ENCODE assay signal across 11 cellular contexts in genomic region chr17:74971069-74971841, GRCh38. TPM values are rescaled to one million over a fixed set of nuclear protein-coding genes. Genes with fewer than 3 reads are reported as not detected.
A peak's percentile ranks its signal among the peaks of the same experiment; 100 is the strongest.
DNase-seq lines count a peak whose midpoint lies in the region; ATAC-seq and TF ChIP-seq lines count a peak whose summit lies in the region.
"Had no signal": no experiment of that assay in that cellular context is flagged by ENCODE, and none has a peak within 500 bp of the region (broad histone marks: within the 10 kb centered on the region; RNA-seq: fewer than 3 reads in every experiment).

No MANE protein-coding gene starts in this region.

- peaks cover 18% of the 10 kb centered on the region for H3K27me3 Mint-ChIP-seq in stimulated activated naive CD8-positive, alpha-beta T cell treated with anti-CD3 and anti-CD28 coated beads, Interleukin-15, Interleukin-2, amounts not matched to agents 100 ng/mL and 50 ng/mL, for 24 hours
- peaks cover 83% of the 10 kb centered on the region for H3K27me3 Mint-ChIP-seq in nephron progenitor cell (ENCODE audit: low read depth, poor library complexity)

- DNase-seq in stimulated activated naive CD8-positive, alpha-beta T cell treated with anti-CD3 and anti-CD28 coated beads, Interleukin-15, Interleukin-2, amounts not matched to agents 100 U/mL and 50 U/mL, for 24 hours = no peak
- DNase-seq in ecto neural progenitor cell (ENCODE audit: low spot score) (peak; percentile 45), nephron progenitor cell (no peak), kidney glomerular epithelial cell (lab: John Stamatoyannopoulos, UW) (no peak), foreskin fibroblast (no peak)
- DNase-seq: activated CD4-positive, CD25-positive, alpha-beta regulatory T cell treated with anti-CD3 and anti-CD28 coated beads, Interleukin-2, amount 50 U/mL, for 72 hours; NCI-H226 had no signal

- no peak overlapping the region for H3K27ac Mint-ChIP-seq in stimulated activated naive CD8-positive, alpha-beta T cell treated with anti-CD3 and anti-CD28 coated beads, Interleukin-15, Interleukin-2, amounts not matched to agents 100 ng/mL and 50 ng/mL, for 24 hours
- H3K27ac Mint-ChIP-seq in nephron progenitor cell = no peak overlapping the region

- no peaks in the 10 kb centered on the region for H3K9me3 Mint-ChIP-seq in stimulated activated naive CD8-positive, alpha-beta T cell treated with anti-CD3 and anti-CD28 coated beads, Interleukin-15, Interleukin-2, amounts not matched to agents 100 ng/mL and 50 ng/mL, for 24 hours
- H3K9me3 Mint-ChIP-seq in nephron progenitor cell = no peaks in the 10 kb centered on the region

- peak overlapping the region; percentile 35 for H3K4me3 Mint-ChIP-seq in stimulated activated naive CD8-positive, alpha-beta T cell treated with anti-CD3 and anti-CD28 coated beads, Interleukin-15, Interleukin-2, amounts not matched to agents 100 ng/mL and 50 ng/mL, for 24 hours
- H3K4me3 Mint-ChIP-seq in nephron progenitor cell = peak overlapping the region; percentile 69

- H3K4me3 ChIP-seq in foreskin fibroblast (ENCODE audit: low read depth in 1 of 2, low read length in 2 of 2) = no peak overlapping the region

- ATAC-seq in stimulated activated naive CD8-positive, alpha-beta T cell treated with anti-CD3 and anti-CD28 coated beads, Interleukin-15, Interleukin-2, amounts not matched to agents 100 U/mL and 50 U/mL, for 24 hours = no peak
- ATAC-seq in HG03460 (IDR thresholded peaks at IDR 0.05; ENCODE audit: unreplicated experiment) (no peak), esophagus mucosa (no peak)

- H3K36me3 Mint-ChIP-seq in stimulated activated naive CD8-positive, alpha-beta T cell treated with anti-CD3 and anti-CD28 coated beads, Interleukin-15, Interleukin-2, amounts not matched to agents 100 ng/mL and 50 ng/mL, for 24 hours (ENCODE audit: low read depth) = no peaks in the 10 kb centered on the region
- no peaks in the 10 kb centered on the region for H3K36me3 Mint-ChIP-seq in nephron progenitor cell (ENCODE audit: low read depth)

- peaks cover 5% of the 10 kb centered on the region for H3K4me1 Mint-ChIP-seq in stimulated activated naive CD8-positive, alpha-beta T cell treated with anti-CD3 and anti-CD28 coated beads, Interleukin-15, Interleukin-2, amounts not matched to agents 100 ng/mL and 50 ng/mL, for 24 hours (ENCODE audit: low read depth)
- peaks cover 6% of the 10 kb centered on the region for H3K4me1 Mint-ChIP-seq in nephron progenitor cell

- TF ChIP-seq CTCF in nephron progenitor cell (IDR thresholded peaks at IDR 0.05) = no peak
- no peak for TF ChIP-seq CTCF in foreskin fibroblast (IDR thresholded peaks at IDR 0.05; ENCODE audit: low read depth, low read length)

RNA-seq across cellular contexts. Expression of gene HID1, which starts 1.3 kb away (rescaled TPM):
- total RNA-seq in esophagus mucosa = 3.1 TPM

RNA-seq across cellular contexts. Expression of gene CDR2L, which starts 16.2 kb away (rescaled TPM):
- 2.7 TPM for total RNA-seq in esophagus mucosa

RNA-seq across cellular contexts. Expression of gene OTOP3, which starts 35.6 kb away (rescaled TPM):
- total RNA-seq in esophagus mucosa = 14.7 TPM
- total RNA-seq: renal cortical epithelial cell had no signal

RNA-seq across cellular contexts. Expression of gene MRPL58, which starts 41.2 kb away (rescaled TPM):
- 47.8 TPM for total RNA-seq in esophagus mucosa

RNA-seq across cellular contexts. Expression of gene OTOP2, which starts 47.2 kb away (rescaled TPM):
- total RNA-seq in esophagus mucosa = 0.36 TPM
- total RNA-seq: renal cortical epithelial cell had no signal
